In genomic region chr7:100126931-100127865, GRCh38 we compare ENCODE assay signal across 8 cellular contexts. TPM values are rescaled to one million over a fixed set of nuclear protein-coding genes. Genes with fewer than 3 reads are reported as not detected.
DNase-seq lines count a peak whose midpoint lies in the region; TF ChIP-seq lines count a peak whose summit lies in the region.

TSS of gene MBLAC1 (plus strand) at chr7:100126967. CDS start at chr7:100127396, 429 bp downstream.

- CTCF ChIA-PET in CD8-positive, alpha-beta memory T cell (lab: Charles Lee): interaction anchor here (1.0 to 3.9 kb wide), 11 partner anchors 10 to 214 kb away, joined by 3 to 19 read pairs (median 4); partner anchors contain the start of genes AP4M1, MCM7, PVRIG and TRIM4

- peak within 1 kb of the TSS; percentile 98 for H3K27ac ChIP-seq in CD8-positive, alpha-beta memory T cell (ENCODE audit: low read depth, low read length)
- peak within 1 kb of the TSS; percentile 99 for H3K27ac ChIP-seq in HUES48 (ENCODE audit: low read depth, low read length)

- H3K36me3 Mint-ChIP-seq in CD8-positive, alpha-beta memory T cell: peaks cover 0 to 33% (median 3%) of the 10 kb centered on the region in 3 donors

- peak within 1 kb of the TSS; percentile 90 for H3K4me3 ChIP-seq in CD8-positive, alpha-beta memory T cell (ENCODE audit: low read length)
- H3K4me3 ChIP-seq in HUES48 (ENCODE audit: low read depth, low read length) (peak within 1 kb of the TSS; percentile 91), endocrine pancreas (ENCODE audit: control insufficient read depth, insufficient read depth, low read length) (peak within 1 kb of the TSS; percentile 54)

- no peaks in the 10 kb centered on the region for H3K27me3 ChIP-seq in CD8-positive, alpha-beta memory T cell (ENCODE audit: insufficient read depth, low read length, poor library complexity, severe bottlenecking)
- H3K27me3 ChIP-seq in HUES48 (ENCODE audit: control insufficient read depth, insufficient read depth, low read length) (peaks cover 13% of the 10 kb centered on the region), endocrine pancreas (ENCODE audit: control insufficient read depth, insufficient read depth, low read length) (no peaks in the 10 kb centered on the region)

- no peaks in the 10 kb centered on the region for H3K36me3 ChIP-seq in CD8-positive, alpha-beta memory T cell (ENCODE audit: insufficient read depth, low read length)
- H3K36me3 ChIP-seq in HUES48 (ENCODE audit: control insufficient read depth, insufficient read depth, low read length): peaks cover 9% of the 10 kb centered on the region
- no peaks in the 10 kb centered on the region for H3K36me3 ChIP-seq in endocrine pancreas (ENCODE audit: control insufficient read depth, insufficient read depth, low read length)

- peak within 1 kb of the TSS; percentile 85 for H3K9ac ChIP-seq in HUES48 (ENCODE audit: low read depth, low read length)
- H3K9ac ChIP-seq in endocrine pancreas (ENCODE audit: control insufficient read depth, insufficient read depth, low read length): peak within 1 kb of the TSS; percentile 86

- H3K9me3 ChIP-seq in CD8-positive, alpha-beta memory T cell (ENCODE audit: low read length): no peaks in the 10 kb centered on the region
- no peaks in the 10 kb centered on the region for H3K9me3 ChIP-seq in HUES48 (ENCODE audit: control insufficient read depth, insufficient read depth, low read length)
- H3K9me3 ChIP-seq in endocrine pancreas (ENCODE audit: control insufficient read depth, low read length): no peaks in the 10 kb centered on the region

- POLR2A ChIA-PET in CD8-positive, alpha-beta memory T cell (lab: Charles Lee): interaction anchor here (0.7 to 4.7 kb wide), 6 partner anchors 16 to 302 kb away, joined by 3 to 50 read pairs (median 4); partner anchors contain the start of genes AP4M1, LAMTOR4, MCM7 and ZCWPW1

- peak within 1 kb of the TSS; percentile 94 to 100 (median 99) for H3K4me3 Mint-ChIP-seq in CD8-positive, alpha-beta memory T cell

- TF ChIP-seq CTCF in GM20000 (IDR thresholded peaks at IDR 0.05; ENCODE audit: extremely low read depth, missing control alignments): no peak

- H3K27me3 Mint-ChIP-seq in CD8-positive, alpha-beta memory T cell: peaks cover 0 to 2% of the 10 kb centered on the region in 2 donors

- H3K4me1 Mint-ChIP-seq in CD8-positive, alpha-beta memory T cell: peaks cover 27 to 57% (median 34%) of the 10 kb centered on the region in 3 donors

- DNase-seq in CD8-positive, alpha-beta memory T cell: peak; percentile 88 to 93 (median 90)
- peak; percentile 93 for DNase-seq in GM20000 (ENCODE audit: low spot score)
- DNase-seq in NOMO-1 treated with dmso at 0.1 percent for 144 hours (lab: John Stamatoyannopoulos, UW; ENCODE audit: unreplicated experiment): peak; percentile 92
- DNase-seq in activated CD8-positive, alpha-beta memory T cell treated with anti-CD3 and anti-CD28 coated beads, Interleukin-2, amount 50 U/mL, for 1 hour (ENCODE audit: extremely low read depth): peak; percentile 86
- DNase-seq in mesenteric fat pad (ENCODE audit: low spot score): peak; percentile 96
- DNase-seq in stimulated activated CD8-positive, alpha-beta memory T cell treated with anti-CD3 and anti-CD28 coated beads, Interleukin-12 subunit alpha, Interleukin-12 subunit beta, amount 100 ng/mL, for 4 hours (ENCODE audit: low read depth): peak; percentile 79

- peak within 1 kb of the TSS; percentile 96 to 100 (median 98) for H3K27ac Mint-ChIP-seq in CD8-positive, alpha-beta memory T cell

- H3K4me1 ChIP-seq in CD8-positive, alpha-beta memory T cell (ENCODE audit: insufficient read depth, low read length): peaks cover 29% of the 10 kb centered on the region
- no peaks in the 10 kb centered on the region for H3K4me1 ChIP-seq in HUES48 (ENCODE audit: control insufficient read depth, insufficient read depth, low read length)
- H3K4me1 ChIP-seq in endocrine pancreas (ENCODE audit: control insufficient read depth, insufficient read depth, low read length): no peaks in the 10 kb centered on the region

- H3K9me3 Mint-ChIP-seq in CD8-positive, alpha-beta memory T cell: no peaks in the 10 kb centered on the region

RNA-seq across cellular contexts. Expression of gene MBLAC1, which starts in this region (rescaled TPM):
- 1 to 10 TPM; 4.4 TPM for total RNA-seq in CD8-positive, alpha-beta memory T cell
- 2.3 TPM for polyA plus RNA-seq in CD8-positive, alpha-beta memory T cell
- total RNA-seq in mesenteric fat pad: 1.7 TPM

Comparison
In these comparisons a context has a peak if more than half of its experiments do, and no peak if none do; other contexts are left out.
1. Peak in every context shown above with its lines: DNase-seq, H3K4me3 ChIP-seq and H3K27ac ChIP-seq.